ENCODE assay signal across 1 cellular context in the genomic region with DNA sequence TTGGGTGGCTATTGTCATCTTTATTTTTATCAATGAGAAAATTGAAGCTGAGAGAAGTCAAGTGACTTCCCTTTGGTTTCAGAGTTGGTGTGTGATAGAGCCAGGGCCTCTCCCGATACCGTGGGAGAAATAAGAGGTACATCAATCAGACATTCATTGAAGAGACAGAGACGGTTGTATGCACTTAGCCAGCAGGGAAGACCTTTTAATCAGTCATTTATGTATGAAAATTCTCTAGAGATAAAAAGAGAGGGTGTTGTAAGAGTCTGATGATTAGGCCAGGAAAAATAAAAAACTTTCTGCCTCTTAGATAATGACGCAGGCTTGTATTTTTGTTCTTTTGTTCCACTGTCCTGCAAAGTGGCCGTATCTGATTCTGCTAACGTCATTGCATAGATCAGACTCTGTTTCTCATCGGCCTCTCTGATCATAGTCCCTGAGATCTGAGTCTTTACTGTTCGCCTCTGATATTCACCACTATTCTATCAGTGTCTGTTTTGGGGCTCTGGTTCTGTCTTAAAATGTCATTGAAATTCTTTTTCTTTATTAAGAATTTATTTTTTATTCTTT.
TF ChIP-seq lines count a peak whose summit lies in the region.

No MANE protein-coding gene starts in this region.

TF ChIP-seq in SK-N-SH, 30 proteins besides CTCF, POLR2A, EP300 and RAD21 (continued from another document):
- TF ChIP-seq, protein P1, sequence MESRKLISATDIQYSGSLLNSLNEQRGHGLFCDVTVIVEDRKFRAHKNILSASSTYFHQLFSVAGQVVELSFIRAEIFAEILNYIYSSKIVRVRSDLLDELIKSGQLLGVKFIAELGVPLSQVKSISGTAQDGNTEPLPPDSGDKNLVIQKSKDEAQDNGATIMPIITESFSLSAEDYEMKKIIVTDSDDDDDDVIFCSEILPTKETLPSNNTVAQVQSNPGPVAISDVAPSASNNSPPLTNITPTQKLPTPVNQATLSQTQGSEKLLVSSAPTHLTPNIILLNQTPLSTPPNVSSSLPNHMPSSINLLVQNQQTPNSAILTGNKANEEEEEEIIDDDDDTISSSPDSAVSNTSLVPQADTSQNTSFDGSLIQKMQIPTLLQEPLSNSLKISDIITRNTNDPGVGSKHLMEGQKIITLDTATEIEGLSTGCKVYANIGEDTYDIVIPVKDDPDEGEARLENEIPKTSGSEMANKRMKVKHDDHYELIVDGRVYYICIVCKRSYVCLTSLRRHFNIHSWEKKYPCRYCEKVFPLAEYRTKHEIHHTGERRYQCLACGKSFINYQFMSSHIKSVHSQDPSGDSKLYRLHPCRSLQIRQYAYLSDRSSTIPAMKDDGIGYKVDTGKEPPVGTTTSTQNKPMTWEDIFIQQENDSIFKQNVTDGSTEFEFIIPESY (IDR thresholded peaks at IDR 0.05; ENCODE audit: borderline replicate concordance, low read depth) = no peak
- no peak for TF ChIP-seq EZH2phosphoT487 (IDR thresholded peaks at IDR 0.05; ENCODE audit: borderline replicate concordance, low read depth)
- TF ChIP-seq, protein P2, sequence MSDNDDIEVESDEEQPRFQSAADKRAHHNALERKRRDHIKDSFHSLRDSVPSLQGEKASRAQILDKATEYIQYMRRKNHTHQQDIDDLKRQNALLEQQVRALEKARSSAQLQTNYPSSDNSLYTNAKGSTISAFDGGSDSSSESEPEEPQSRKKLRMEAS (IDR thresholded peaks at IDR 0.05; ENCODE audit: low read depth) = no peak
